8 cellular contexts compared by ENCODE assay signal in the genomic region with DNA sequence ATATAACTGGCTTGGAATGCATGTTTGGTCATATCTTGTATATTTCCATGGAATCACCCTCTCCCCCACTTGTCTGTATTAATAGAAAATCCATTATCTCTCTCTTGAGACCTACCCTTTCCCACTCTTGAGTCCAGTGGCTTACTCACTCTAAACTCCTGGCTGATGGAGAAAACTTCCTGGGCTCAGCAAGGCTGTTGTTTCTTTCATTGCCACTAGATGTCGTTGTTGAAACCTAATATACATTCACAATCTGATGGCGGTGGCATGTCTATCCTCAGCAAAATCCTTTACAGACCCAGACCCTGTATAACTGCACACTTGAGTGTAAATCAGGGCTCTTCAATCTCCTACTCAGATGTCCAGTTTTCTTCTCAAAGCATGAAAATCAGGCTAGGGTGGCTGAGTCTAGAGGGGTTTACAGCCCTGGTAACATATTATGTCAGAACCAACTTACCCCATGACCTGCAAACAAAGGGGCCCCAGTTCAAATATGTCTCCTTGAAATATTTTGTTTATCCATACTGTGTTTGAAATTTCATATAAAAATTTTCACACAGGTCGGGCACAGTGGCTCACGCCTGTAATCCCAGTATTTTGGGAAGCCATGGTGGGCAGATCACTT.
DNase-seq lines count a peak whose midpoint lies in the region; ATAC-seq and TF ChIP-seq lines count a peak whose summit lies in the region.

No MANE protein-coding gene starts in this region.

- H3K79me2 ChIP-seq in smooth muscle cell (ENCODE audit: low read depth): no peaks in the 10 kb centered on the region

- H3K4me3 Mint-ChIP-seq in CD4-positive, CD25-positive, alpha-beta regulatory T cell: no peak overlapping the region
- H3K4me3 Mint-ChIP-seq in activated CD8-positive, alpha-beta T cell treated with anti-CD3 and anti-CD28 coated beads, Interleukin-2, amount 10 ng/mL, durations not matched to agents 7 days and 5 days: no peak overlapping the region

- no peak overlapping the region for H3K9ac ChIP-seq in smooth muscle cell (ENCODE audit: low read depth)

- peaks cover 5% of the 10 kb centered on the region for H3K27me3 ChIP-seq in CD4-positive, CD25-positive, alpha-beta regulatory T cell (ENCODE audit: control insufficient read depth, insufficient read depth, low read length)
- H3K27me3 ChIP-seq in heart right ventricle (no peaks in the 10 kb centered on the region), smooth muscle cell (ENCODE audit: low read depth) (no peaks in the 10 kb centered on the region)

- POLR2A ChIA-PET in activated CD8-positive, alpha-beta T cell treated with anti-CD3 and anti-CD28 coated beads, Interleukin-2, amount 10 ng/mL, durations not matched to agents 7 days and 5 days (lab: Charles Lee): no interaction called here

- no peak overlapping the region for H3K27ac ChIP-seq in CD4-positive, CD25-positive, alpha-beta regulatory T cell (ENCODE audit: insufficient read depth, low read length, poor library complexity, severe bottlenecking)
- H3K27ac ChIP-seq in heart right ventricle (no peak overlapping the region), smooth muscle cell (ENCODE audit: low read depth) (no peak overlapping the region)

- H3K4me1 ChIP-seq in CD4-positive, CD25-positive, alpha-beta regulatory T cell (ENCODE audit: control insufficient read depth, insufficient read depth, low read length, poor library complexity, severe bottlenecking): no peaks in the 10 kb centered on the region
- H3K4me1 ChIP-seq in heart right ventricle (no peaks in the 10 kb centered on the region), smooth muscle cell (ENCODE audit: low read depth) (no peaks in the 10 kb centered on the region)

- H3F3A ChIP-seq in smooth muscle cell (ENCODE audit: low read depth): no peaks in the 10 kb centered on the region

- H3K9me3 Mint-ChIP-seq in CD4-positive, CD25-positive, alpha-beta regulatory T cell: peaks cover 0 to 15% (median 0%) of the 10 kb centered on the region in 7 donors
- H3K9me3 Mint-ChIP-seq in activated CD8-positive, alpha-beta T cell treated with anti-CD3 and anti-CD28 coated beads, Interleukin-2, amount 10 ng/mL, durations not matched to agents 7 days and 5 days (ENCODE audit: insufficient read depth): no peaks in the 10 kb centered on the region

- peak overlapping the region in 1 of 3 donors; percentile 69 for H3K27ac Mint-ChIP-seq in CD4-positive, CD25-positive, alpha-beta regulatory T cell
- H3K27ac Mint-ChIP-seq in activated CD8-positive, alpha-beta T cell treated with anti-CD3 and anti-CD28 coated beads, Interleukin-2, amount 10 ng/mL, durations not matched to agents 7 days and 5 days: no peak overlapping the region

- H2AFZ ChIP-seq in smooth muscle cell (ENCODE audit: low read depth): no peak overlapping the region

- CTCF ChIA-PET in activated CD8-positive, alpha-beta T cell treated with anti-CD3 and anti-CD28 coated beads, Interleukin-2, amount 10 ng/mL, durations not matched to agents 7 days and 5 days (lab: Charles Lee): interaction anchor here (1.2 kb wide), 1 partner anchor 9 kb away, joined by 3 read pairs; no protein-coding TSS in a partner anchor

- peaks cover 0 to 3% (median 0%) of the 10 kb centered on the region in 4 donors for H3K4me1 Mint-ChIP-seq in CD4-positive, CD25-positive, alpha-beta regulatory T cell
- no peaks in the 10 kb centered on the region for H3K4me1 Mint-ChIP-seq in activated CD8-positive, alpha-beta T cell treated with anti-CD3 and anti-CD28 coated beads, Interleukin-2, amount 10 ng/mL, durations not matched to agents 7 days and 5 days (ENCODE audit: low read depth)

- H3K27me3 Mint-ChIP-seq in CD4-positive, CD25-positive, alpha-beta regulatory T cell: peaks cover 38% of the 10 kb centered on the region
- peaks cover 13% of the 10 kb centered on the region for H3K27me3 Mint-ChIP-seq in activated CD8-positive, alpha-beta T cell treated with anti-CD3 and anti-CD28 coated beads, Interleukin-2, amount 10 ng/mL, durations not matched to agents 7 days and 5 days (ENCODE audit: low read depth)

- DNase-seq in CD4-positive, CD25-positive, alpha-beta regulatory T cell: peak in 2 of 3 donors; percentile 31 to 51
- DNase-seq in NCI-H2227 (lab: John Stamatoyannopoulos, UW; ENCODE audit: unreplicated experiment): peak; percentile 32
- DNase-seq in activated CD8-positive, alpha-beta T cell treated with anti-CD3 and anti-CD28 coated beads, Interleukin-2, amount 10 ng/mL, durations not matched to agents 7 days and 5 days: peak; percentile 47
- no peak for DNase-seq in heart right ventricle
- no peak for DNase-seq in smooth muscle cell (lab: John Stamatoyannopoulos, UW; ENCODE audit: unreplicated experiment)
- DNase-seq in activated effector memory CD4-positive, alpha-beta T cell treated with Interleukin-2 at 50 U/mL for 16 hours: no peak

- H3K9me3 ChIP-seq in CD4-positive, CD25-positive, alpha-beta regulatory T cell (ENCODE audit: control insufficient read depth in 2 of 2, low read length in 2 of 2): no peaks in the 10 kb centered on the region
- H3K9me3 ChIP-seq in heart right ventricle (peaks cover 0 to 22% (median 5%) of the 10 kb centered on the region in 11 donors), smooth muscle cell (replicated peaks; ENCODE audit: low read depth) (no peaks in the 10 kb centered on the region)

- intact Hi-C loops in heart right ventricle (cut with DNase I): no loop called here

- no peak overlapping the region for H3K4me2 ChIP-seq in smooth muscle cell

- H3K36me3 ChIP-seq in CD4-positive, CD25-positive, alpha-beta regulatory T cell (ENCODE audit: control insufficient read depth, insufficient read depth, low read length): no peaks in the 10 kb centered on the region
- no peaks in the 10 kb centered on the region for H3K36me3 ChIP-seq in heart right ventricle
- no peaks in the 10 kb centered on the region for H3K36me3 ChIP-seq in smooth muscle cell (ENCODE audit: low read depth)

- H3K36me3 Mint-ChIP-seq in CD4-positive, CD25-positive, alpha-beta regulatory T cell: no peaks in the 10 kb centered on the region
- no peaks in the 10 kb centered on the region for H3K36me3 Mint-ChIP-seq in activated CD8-positive, alpha-beta T cell treated with anti-CD3 and anti-CD28 coated beads, Interleukin-2, amount 10 ng/mL, durations not matched to agents 7 days and 5 days (ENCODE audit: low read depth)

- WGBS in heart right ventricle, 2 donors: 49 to 52% methylated on average over 4 of the region's 4 CpGs
- 54% methylated on average over 4 of the region's 4 CpGs for WGBS in smooth muscle cell (ENCODE audit: low lambda C conversion rate)

- H4K20me1 ChIP-seq in smooth muscle cell (ENCODE audit: low read depth): no peaks in the 10 kb centered on the region

- H3K4me3 ChIP-seq in CD4-positive, CD25-positive, alpha-beta regulatory T cell (ENCODE audit: low read depth, low read length): no peak overlapping the region
- H3K4me3 ChIP-seq in heart right ventricle (no peak overlapping the region), smooth muscle cell (no peak overlapping the region)

- peak; percentile 35 to 81 (median 72) for TF ChIP-seq CTCF in heart right ventricle (IDR thresholded peaks at IDR 0.05)
- peak; percentile 66 for TF ChIP-seq CTCF in smooth muscle cell (IDR thresholded peaks at IDR 0.05; ENCODE audit: borderline replicate concordance, insufficient read depth, poor library complexity, severe bottlenecking)

- ATAC-seq in CD4-positive, CD25-positive, alpha-beta regulatory T cell (ENCODE audit: low read depth in 2 of 2): peak; percentile 45 to 55
- ATAC-seq in GM18508 (IDR thresholded peaks at IDR 0.05; ENCODE audit: insufficient read depth, unreplicated experiment) (peak; percentile 55), HG02884 (IDR thresholded peaks at IDR 0.05; ENCODE audit: unreplicated experiment) (peak; percentile 66), heart right ventricle (peak; percentile 17 to 79 (median 48))
- ATAC-seq in activated CD8-positive, alpha-beta T cell treated with anti-CD3 and anti-CD28 coated beads, Interleukin-2, amount 10 ng/mL, durations not matched to agents 7 days and 5 days: peak; percentile 67

Comparison
In these comparisons a context has a peak if more than half of its experiments do, and no peak if none do; other contexts are left out.
1. DNase-seq: peak in CD4-positive, CD25-positive, alpha-beta regulatory T cell (2 of 3), NCI-H2227 (single experiment) and activated CD8-positive, alpha-beta T cell treated with anti-CD3 and anti-CD28 coated beads, Interleukin-2, amount 10 ng/mL, durations not matched to agents 7 days and 5 days (single experiment); none in heart right ventricle (0 of 2), smooth muscle cell (single experiment) and activated effector memory CD4-positive, alpha-beta T cell treated with Interleukin-2 at 50 U/mL for 16 hours (single experiment).
2. Peak in every context shown above with its lines, with median percentiles within 50 percentile points of each other: ATAC-seq.